23 cellular contexts compared by ENCODE assay signal in genomic region chr10:30974355-30974754, GRCh38. TPM values are rescaled to one million over a fixed set of nuclear protein-coding genes. Genes with fewer than 3 reads are reported as not detected.
DNase-seq lines count a peak whose midpoint lies in the region; ATAC-seq, FAIRE-seq and TF ChIP-seq lines count a peak whose summit lies in the region.
"Had no signal": no experiment of that assay in that cellular context is flagged by ENCODE, and none has a peak within 500 bp of the region (broad histone marks: within the 10 kb centered on the region; RNA-seq: fewer than 3 reads in every experiment).

No MANE protein-coding gene starts in this region.

- H3K4me3 ChIP-seq in left ventricle myocardium inferior (peak overlapping the region; percentile 54), fibroblast of mammary gland (ENCODE audit: control insufficient read depth, low read depth, low read length) (no peak overlapping the region), rectal smooth muscle tissue (ENCODE audit: low read length) (no peak overlapping the region), vagina (no peak overlapping the region), kidney (ENCODE audit: low read length in 2 of 2) (no peak overlapping the region)
- H3K4me3 ChIP-seq: Peyer's patch, SJSA1, thyroid gland had no signal

- H3K9me3 ChIP-seq in left ventricle myocardium inferior (replicated peaks) (peaks cover 3% of the 10 kb centered on the region), vagina (no peaks in the 10 kb centered on the region), kidney (ENCODE audit: control insufficient read depth in 1 of 2, low read length in 2 of 2) (peaks cover 0 to 4% of the 10 kb centered on the region in 2 donors)
- H3K9me3 ChIP-seq: Peyer's patch, thyroid gland had no signal

- peaks cover 56% of the 10 kb centered on the region for H3K4me1 ChIP-seq in left ventricle myocardium inferior
- peaks cover 8% of the 10 kb centered on the region for H3K4me1 ChIP-seq in rectal smooth muscle tissue (ENCODE audit: control insufficient read depth, insufficient read depth, low read length)
- peaks cover 17% of the 10 kb centered on the region for H3K4me1 ChIP-seq in vagina
- H3K4me1 ChIP-seq in kidney (ENCODE audit: control insufficient read depth in 1 of 2, insufficient read depth in 1 of 2, low read depth in 1 of 2, low read length in 2 of 2), result no peaks in the 10 kb centered on the region
- H3K4me1 ChIP-seq: Peyer's patch, SJSA1 had no signal

- TF ChIP-seq POLR2A in vagina (IDR thresholded peaks at IDR 0.05), result no peak

- peak overlapping the region; percentile 79 for H3K27ac ChIP-seq in left ventricle myocardium inferior (replicated peaks)
- peak overlapping the region; percentile 30 for H3K27ac ChIP-seq in rectal smooth muscle tissue (ENCODE audit: low read depth, low read length)
- peak overlapping the region; percentile 30 for H3K27ac ChIP-seq in vagina
- no peak overlapping the region for H3K27ac ChIP-seq in kidney (ENCODE audit: low read depth in 2 of 2, low read length in 2 of 2)
- H3K27ac ChIP-seq: Peyer's patch, SJSA1, thyroid gland had no signal

- no peak for DNase-seq in left ventricle myocardium inferior
- no peak for DNase-seq in Right ventricle myocardium superior
- peak; percentile 56 for DNase-seq in fibroblast of mammary gland (ENCODE audit: low read depth)
- DNase-seq in vagina (ENCODE audit: extremely low spot score in 2 of 2), result no peak
- no peak for DNase-seq in kidney
- no peak for DNase-seq in DMS114 treated with DMSO at 0.1 percent for 48 hours (lab: John Stamatoyannopoulos, UW; ENCODE audit: unreplicated experiment)
- DNase-seq: activated B cell treated with CpG ODN at 0.5 μM for 24 hours; activated CD4-positive, alpha-beta T cell treated with anti-CD3 and anti-CD28 coated beads, Interleukin-2, amount 50 U/mL, for 4 hours; activated naive CD4-positive, alpha-beta T cell treated with anti-CD3 and anti-CD28 coated beads for 36 hours; amniotic stem cell; CD4-positive, alpha-beta T cell; IMR-90; kidney glomerular epithelial cell; NCI-H1092 treated with DMSO at 0.1 percent for 48 hours; NCI-H1930; NCI-H526; Peyer's patch; stimulated activated naive CD8-positive, alpha-beta T cell treated with anti-CD3 and anti-CD28 coated beads, Interleukin-15, Interleukin-2, amounts not matched to agents 100 U/mL and 50 U/mL, for 24 hours; thyroid gland had no signal

- ATAC-seq in Right ventricle myocardium superior (ENCODE audit: poor library complexity) (no peak), GM19397 (IDR thresholded peaks at IDR 0.05; ENCODE audit: unreplicated experiment) (no peak)
- ATAC-seq: stimulated activated naive CD8-positive, alpha-beta T cell treated with anti-CD3 and anti-CD28 coated beads, Interleukin-15, Interleukin-2, amounts not matched to agents 100 U/mL and 50 U/mL, for 24 hours had no signal

- no peak overlapping the region for H3K9ac ChIP-seq in rectal smooth muscle tissue (ENCODE audit: low read length)
- H3K9ac ChIP-seq in kidney (ENCODE audit: low read length in 2 of 2), result no peak overlapping the region

- TF ChIP-seq CTCF in left ventricle myocardium inferior (IDR thresholded peaks at IDR 0.05; ENCODE audit: borderline replicate concordance) (no peak), fibroblast of mammary gland (conservative IDR thresholded peaks at IDR 0.05; ENCODE audit: control insufficient read depth, insufficient read depth, low read depth, low read length) (no peak), vagina (IDR thresholded peaks at IDR 0.05) (no peak), kidney (IDR thresholded peaks at IDR 0.05; ENCODE audit: borderline replicate concordance, extremely low read depth, insufficient read depth) (no peak)

- no peak for FAIRE-seq in kidney (lab: Jason Lieb, UNC)
- FAIRE-seq: GM12891 had no signal

- H3K36me3 ChIP-seq in left ventricle myocardium inferior, result no peaks in the 10 kb centered on the region
- no peaks in the 10 kb centered on the region for H3K36me3 ChIP-seq in rectal smooth muscle tissue (ENCODE audit: control insufficient read depth, insufficient read depth, low read length)
- H3K36me3 ChIP-seq in vagina, result no peaks in the 10 kb centered on the region
- no peaks in the 10 kb centered on the region for H3K36me3 ChIP-seq in kidney (ENCODE audit: control insufficient read depth in 1 of 2, insufficient read depth in 2 of 2, low read length in 2 of 2)
- H3K36me3 ChIP-seq: Peyer's patch, SJSA1, thyroid gland had no signal

- intact Hi-C loops in left ventricle myocardium inferior (cut with micrococcal nuclease) (no loop called here), Right ventricle myocardium superior (cut with DNase I) (no loop called here), vagina (cut with DNase I) (no loop called here), kidney (cut with DNase I) (no loop called here)

- H3K27me3 ChIP-seq in left ventricle myocardium inferior (ENCODE audit: low read depth) (no peaks in the 10 kb centered on the region), rectal smooth muscle tissue (ENCODE audit: control insufficient read depth, insufficient read depth, low read length) (no peaks in the 10 kb centered on the region), vagina (no peaks in the 10 kb centered on the region)
- H3K27me3 ChIP-seq: Peyer's patch, SJSA1, thyroid gland had no signal

RNA-seq across cellular contexts. Expression of gene ZNF438, which starts 57.3 kb away (rescaled TPM):
- total RNA-seq in left ventricle myocardium inferior (13.2 TPM), Right ventricle myocardium superior (13.0 TPM), vagina (11.8 TPM), kidney (9.9 TPM)
- polyA plus RNA-seq in kidney (ENCODE audit: insufficient read depth, low read depth, low replicate concordance), result 5.9 TPM

Comparison
In these comparisons a context has a peak if more than half of its experiments do, and no peak if none do; other contexts are left out.
1. H3K27ac ChIP-seq: peak in left ventricle myocardium inferior (single experiment), rectal smooth muscle tissue (single experiment) and vagina (single experiment); none in kidney (0 of 2).